In genomic region chr9:93910598-93910997, GRCh38 we compare ENCODE assay signal across 14 cellular contexts. TPM values are rescaled to one million over a fixed set of nuclear protein-coding genes. Genes with fewer than 3 reads are reported as not detected.
"Had no signal": no experiment of that assay in that cellular context is flagged by ENCODE, and none has a peak within 500 bp of the region (broad histone marks: within the 10 kb centered on the region; RNA-seq: fewer than 3 reads in every experiment).

No MANE protein-coding gene starts in this region.

- H3K27me3 ChIP-seq: testis, upper lobe of left lung had no signal

- H3K4me1 ChIP-seq: testis, upper lobe of left lung had no signal

- H3K36me3 ChIP-seq: prostate gland, upper lobe of left lung had no signal

- ATAC-seq: activated naive CD4-positive, alpha-beta T cell treated with anti-CD3 and anti-CD28 coated beads, Interleukin-2, amount 50 U/mL, for 72 hours; esophagus mucosa; left ventricle myocardium superior; naive thymus-derived CD8-positive, alpha-beta T cell had no signal

- H3K27ac ChIP-seq: prostate gland, testis, upper lobe of left lung had no signal

- DNase-seq: activated CD4-positive, alpha-beta memory T cell treated with anti-CD3 and anti-CD28 coated beads, Interleukin-2, amount 10 ng/mL, durations not matched to agents 7 days and 5 days; activated effector memory CD4-positive, alpha-beta T cell treated with anti-CD3 and anti-CD28 coated beads, Interleukin-2, amount 50 U/mL, for 16 hours; activated T-cell treated with anti-CD3 and anti-CD28 coated beads, Interleukin-2, amount 50 U/mL, for 24 hours; hippocampal formation; kidney; left ventricle myocardium superior; mesenchymal stem cell; naive thymus-derived CD8-positive, alpha-beta T cell; testis; upper lobe of left lung had no signal

- H3K4me3 ChIP-seq: prostate gland, smooth muscle cell, testis, upper lobe of left lung had no signal

- H3K9me3 ChIP-seq: prostate gland, testis, upper lobe of left lung had no signal

- FAIRE-seq: kidney had no signal

- H3K4me2 ChIP-seq: smooth muscle cell had no signal

RNA-seq across cellular contexts. Expression of gene BARX1, which starts 44.6 kb away (rescaled TPM):
- total RNA-seq: kidney; left ventricle myocardium superior; naive thymus-derived CD8-positive, alpha-beta T cell; upper lobe of left lung had no signal
- polyA plus RNA-seq: naive thymus-derived CD8-positive, alpha-beta T cell had no signal
